Comparison of ENCODE assay signal across 9 cellular contexts in genomic region chr17:72510454-72511016, GRCh38.
DNase-seq lines count a peak whose midpoint lies in the region; ATAC-seq, FAIRE-seq and TF ChIP-seq lines count a peak whose summit lies in the region.
"Had no signal": no experiment of that assay in that cellular context is flagged by ENCODE, and none has a peak within 500 bp of the region (broad histone marks: within the 10 kb centered on the region; RNA-seq: fewer than 3 reads in every experiment).

No MANE protein-coding gene starts in this region.

- no peak overlapping the region for H4K91ac ChIP-seq in IMR-90 (ENCODE audit: insufficient read depth, low read depth, low read length)

- in situ Hi-C loops in IMR-90 (cut with MboI; ENCODE audit: low sequenced_read_pairs) = no loop called here

- peak overlapping the region; percentile 0; the same call in 1 of the 2 replicates for H3K18ac ChIP-seq in IMR-90 (ENCODE audit: low read depth, low read length)

- peaks cover 21% of the 10 kb centered on the region for H3K4me1 ChIP-seq in IMR-90 (ENCODE audit: control insufficient read depth, insufficient read depth, low read length)

- WGBS in IMR-90 (ENCODE audit: extremely low coverage in 2 of 2, insufficient read length in 1 of 2), 2 experiments = no CpG with 5 or more reads among the region's 1 CpG

- H3K14ac ChIP-seq in IMR-90 (replicated peaks; ENCODE audit: low read depth, low read length) = peak overlapping the region; percentile 83

- H2BK120ac ChIP-seq in IMR-90 (ENCODE audit: low read depth, low read length) = peak overlapping the region; percentile 46

- H3K9ac ChIP-seq in IMR-90 (ENCODE audit: low read depth, low read length) = no peak overlapping the region

- POLR2A ChIA-PET in IMR-90 (lab: Charles Lee; ENCODE audit: unreplicated experiment) = no interaction called here

- no peak for FAIRE-seq in HTR-8/SVneo (lab: Jason Lieb, UNC)

- H3K23ac ChIP-seq in IMR-90 (ENCODE audit: low read depth, low read length) = peak overlapping the region; percentile 65

- H3K4me2 ChIP-seq in IMR-90 (ENCODE audit: low read depth, low read length) = peak overlapping the region; percentile 1; the same call in 1 of the 2 replicates

- H3K9me3 ChIP-seq in IMR-90 (ENCODE audit: control insufficient read depth, insufficient read depth, low read length) = no peaks in the 10 kb centered on the region

- H3K27ac ChIP-seq in IMR-90 (ENCODE audit: insufficient read depth, low read length) (0 out of 2 replicates have a peak overlapping the region, but pooled peaks have one; percentile 4), dorsolateral prefrontal cortex (peak overlapping the region in 52 of 59 donors; percentile 0 to 86 (median 66))

- peak overlapping the region; percentile 45; the same call in 1 of the 2 replicates for H2BK20ac ChIP-seq in IMR-90 (ENCODE audit: low read depth, low read length)

- dilution Hi-C loops in IMR-90 (cut with HindIII; ENCODE audit: low sequenced_read_pairs, unreplicated experiment) = no loop called here

- CTCF ChIA-PET in IMR-90 (lab: Yijun Ruan, JAX) = interaction anchor here (0.6 kb wide), 2 partner anchors 175 to 386 kb away, joined by 3 to 6 read pairs; no protein-coding TSS in a partner anchor

- no peak for TF ChIP-seq POLR2A in IMR-90 (IDR thresholded peaks at IDR 0.05; ENCODE audit: low read depth, low read length)

- ATAC-seq in GM21737 (IDR thresholded peaks at IDR 0.05; ENCODE audit: unreplicated experiment) (peak; percentile 58), IMR-90 (ENCODE audit: low read depth) (peak; percentile 15; the same call in 1 of the 2 replicates)

- TF ChIP-seq RAD21 in IMR-90 (IDR thresholded peaks at IDR 0.05; ENCODE audit: low read length) = no peak

- H3K4ac ChIP-seq in IMR-90 (ENCODE audit: low read depth, low read length) = peak overlapping the region; percentile 83

- H3K56ac ChIP-seq in IMR-90 (ENCODE audit: extremely low read depth, insufficient read depth, low read length) = no peak overlapping the region

- no TSS peak for BruUV-seq in IMR-90 (replicated peaks; lab: Mats Ljungman, UMichigan)

- H2AK9ac ChIP-seq in IMR-90 (replicated peaks; ENCODE audit: low read depth, low read length, poor library complexity) = no peak overlapping the region

- H3K27me3 ChIP-seq in IMR-90 (ENCODE audit: control insufficient read depth, insufficient read depth, low read length) (no peaks in the 10 kb centered on the region), dorsolateral prefrontal cortex (peaks cover 0 to 7% (median 0%) of the 10 kb centered on the region in 45 donors)

- H3K9me1 ChIP-seq in IMR-90 (ENCODE audit: insufficient read depth, low read length) = peaks cover 11% of the 10 kb centered on the region

- H2BK15ac ChIP-seq in IMR-90 (ENCODE audit: low read depth, low read length) = no peak overlapping the region

- H4K5ac ChIP-seq in IMR-90 (ENCODE audit: low read depth, low read length) = peak overlapping the region; percentile 9

- peak overlapping the region; percentile 56 for H2AFZ ChIP-seq in IMR-90 (replicated peaks; ENCODE audit: low read length, poor library complexity)

- no peak overlapping the region for H2BK5ac ChIP-seq in IMR-90 (ENCODE audit: low read depth, low read length, poor library complexity, severe bottlenecking)

- H4K20me1 ChIP-seq in IMR-90 (ENCODE audit: insufficient read depth, low read length) = no peaks in the 10 kb centered on the region; the same call in none of the 2 replicates

- peak overlapping the region; percentile 6 to 10; a peak in 2 of 4 replicates for H4K8ac ChIP-seq in IMR-90 (ENCODE audit: low read depth in 2 of 2, low read length in 2 of 2)

- intact Hi-C loops in IMR-90 (cut with micrococcal nuclease) (no loop called here), dorsolateral prefrontal cortex (cut with DNase I) (loop anchor here in 1 of 2 donors (10.0 kb wide), 1 partner anchor 156 kb away; no protein-coding TSS in a partner anchor)

- TF ChIP-seq CTCF in IMR-90 (conservative IDR thresholded peaks at IDR 0.05; ENCODE audit: low read depth, low read length) = no peak
- TF ChIP-seq CTCF in dorsolateral prefrontal cortex (IDR thresholded peaks at IDR 0.05 in 54 of 56, conservative IDR thresholded peaks at IDR 0.05 in 2 of 56; ENCODE audit: low read depth in 1 of 56, partially characterized antibody in 56 of 56) = no peak

- H3K4me3 ChIP-seq in IMR-90 (ENCODE audit: insufficient read depth, low read depth, low read length) (no peak overlapping the region), dorsolateral prefrontal cortex (peak overlapping the region in 1 of 59 donors; percentile 5)

- H3K36me3 ChIP-seq in IMR-90 (ENCODE audit: control insufficient read depth, insufficient read depth, low read length) = no peaks in the 10 kb centered on the region

- peak; percentile 71 for DNase-seq in DMS79 treated with DMSO at 0.1 percent for 48 hours (lab: John Stamatoyannopoulos, UW)
- DNase-seq in IMR-90 = peak; percentile 27
- DNase-seq in dorsolateral prefrontal cortex = no peak
- no peak for DNase-seq in NCI-H1417 treated with DMSO at 0.1 percent for 48 hours (lab: John Stamatoyannopoulos, UW)
- DNase-seq in stimulated activated CD4-positive, alpha-beta T cell treated with anti-CD3 and anti-CD28 coated beads, Interleukin-4, amount 100 ng/mL, for 1 hour = no peak
- DNase-seq in HTR-8/SVneo (ENCODE audit: insufficient read length, low spot score) = no peak
- DNase-seq in HuH-7.5 (ENCODE audit: low spot score) = no peak
- DNase-seq: retina had no signal

- H3K79me1 ChIP-seq in IMR-90 (ENCODE audit: low read depth in 1 of 2, low read length in 2 of 2) = peaks cover 10 to 65% of the 10 kb centered on the region in 2 experiments

- no peak overlapping the region for H2AK5ac ChIP-seq in IMR-90 (ENCODE audit: low read depth, low read length)

TF ChIP-seq in IMR-90, 13 proteins besides CTCF, POLR2A, EP300 and RAD21:
- no peak for TF ChIP-seq MAFK (IDR thresholded peaks at IDR 0.05; ENCODE audit: low read depth, low read length)

Comparison
In these comparisons a context has a peak if more than half of its experiments do, and no peak if none do; other contexts are left out.
1. DNase-seq: peak in DMS79 treated with DMSO at 0.1 percent for 48 hours (single experiment) and IMR-90 (single experiment); none in dorsolateral prefrontal cortex (0 of 10), NCI-H1417 treated with DMSO at 0.1 percent for 48 hours (single experiment), stimulated activated CD4-positive, alpha-beta T cell treated with anti-CD3 and anti-CD28 coated beads, Interleukin-4, amount 100 ng/mL, for 1 hour (single experiment), HTR-8/SVneo (single experiment) and HuH-7.5 (single experiment).